In the genomic region with DNA sequence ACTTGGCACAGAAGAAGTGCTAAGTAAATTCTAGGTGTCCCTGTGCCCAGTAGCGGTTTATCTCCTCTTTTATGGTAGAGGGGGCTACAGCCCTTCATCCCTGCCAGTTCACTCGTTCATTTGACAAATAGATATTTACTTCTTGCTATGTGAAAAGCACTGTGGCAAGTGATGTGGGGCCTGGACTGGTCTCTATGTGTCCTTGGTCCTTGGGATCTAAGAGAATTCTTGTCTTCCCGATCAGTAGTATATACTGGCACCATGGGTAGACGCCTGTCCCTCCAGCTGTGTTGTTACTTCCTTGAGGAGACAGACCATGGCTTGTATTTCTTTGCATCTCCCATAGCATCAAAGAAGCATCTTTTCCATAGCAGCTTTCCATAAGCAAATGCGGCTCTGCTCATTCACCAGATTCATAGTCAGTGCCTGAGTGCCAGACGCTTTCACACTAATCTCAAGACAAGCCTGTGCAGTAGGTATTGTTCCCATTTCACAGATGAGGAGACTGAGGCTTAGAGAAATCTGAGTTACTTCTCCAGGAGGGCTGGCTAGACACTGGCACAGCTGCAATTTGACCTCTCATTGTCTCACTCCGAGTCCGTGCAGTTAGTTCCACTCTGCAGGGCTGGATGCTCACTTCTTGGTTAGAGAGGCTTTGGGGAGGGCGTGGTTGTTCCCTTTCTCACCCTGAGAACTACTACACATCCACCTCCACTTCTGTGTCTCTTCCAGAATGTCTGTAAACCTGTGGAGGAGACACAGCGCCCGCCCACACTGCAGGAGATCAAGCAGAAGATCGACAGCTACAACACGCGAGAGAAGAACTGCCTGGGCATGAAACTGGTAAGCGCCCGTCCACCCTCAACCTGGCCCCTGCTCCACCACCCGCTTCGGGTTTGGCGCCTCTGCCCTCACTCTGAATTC, we compare ENCODE assay signal across 9 cellular contexts. TPM values are rescaled to one million over a fixed set of nuclear protein-coding genes. Genes with fewer than 3 reads are reported as not detected.
DNase-seq lines count a peak whose midpoint lies in the region; ATAC-seq and TF ChIP-seq lines count a peak whose summit lies in the region.
"Had no signal": no experiment of that assay in that cellular context is flagged by ENCODE, and none has a peak within 500 bp of the region (broad histone marks: within the 10 kb centered on the region; RNA-seq: fewer than 3 reads in every experiment).

No MANE protein-coding gene starts in this region.

- no peaks in the 10 kb centered on the region for H3K27me3 ChIP-seq in stomach

- no peak for TF ChIP-seq EP300 in stomach (IDR thresholded peaks at IDR 0.05)

- H3K36me3 ChIP-seq in stomach, result peaks cover 28 to 53% (median 48%) of the 10 kb centered on the region in 4 donors

- H3K27ac Mint-ChIP-seq in activated CD4-positive, alpha-beta T cell treated with anti-CD3 and anti-CD28 coated beads for 36 hours, result peak overlapping the region; percentile 99
- peak overlapping the region; percentile 100 for H3K27ac Mint-ChIP-seq in activated T-helper 17 cell treated with anti-CD3 and anti-CD28 coated beads, Interleukin-2, amount 50 U/mL, for 72 hours
- peak overlapping the region; percentile 48 for H3K27ac Mint-ChIP-seq in mesothelial cell of epicardium
- no peak overlapping the region for H3K27ac Mint-ChIP-seq in Calu3 (ENCODE audit: unreplicated experiment)

- peak; percentile 82 for DNase-seq in activated CD4-positive, alpha-beta T cell treated with anti-CD3 and anti-CD28 coated beads for 36 hours
- no peak for DNase-seq in activated CD4-positive, alpha-beta T cell treated with anti-CD3 and anti-CD28 coated beads for 1 hour
- DNase-seq in mesothelial cell of epicardium (ENCODE audit: low spot score in 2 of 2, unreplicated experiment in 2 of 2) (no peak), stomach (no peak), Calu3 (no peak), GM10248 (ENCODE audit: extremely low spot score) (no peak)

- CTCF ChIA-PET in activated CD4-positive, alpha-beta T cell treated with anti-CD3 and anti-CD28 coated beads for 36 hours (lab: Charles Lee), result interaction anchor here (0.5 to 27.5 kb wide), 33 partner anchors 8 to 821 kb away, joined by 3 to 621 read pairs (median 5); a partner anchor contains a TSS
- CTCF ChIA-PET in Calu3 (lab: Charles Lee), result interaction anchor here (0.9 to 3.2 kb wide), 10 partner anchors 14 to 104 kb away, joined by 3 to 26 read pairs (median 6); a partner anchor contains a TSS
- CTCF ChIA-PET in GM10248 (lab: Yijun Ruan, JAX), result interaction anchor here (0.6 to 15.2 kb wide), 39 partner anchors 8 to 223 kb away, joined by 3 to 191 read pairs (median 8); a partner anchor contains a TSS

- POLR2A ChIA-PET in activated CD4-positive, alpha-beta T cell treated with anti-CD3 and anti-CD28 coated beads for 36 hours (lab: Charles Lee), result interaction anchor here (0.5 to 4.9 kb wide), 10 partner anchors 12 to 112 kb away, joined by 3 to 51 read pairs (median 6); a partner anchor contains a TSS
- POLR2A ChIA-PET in GM10248 (lab: Yijun Ruan, JAX), result interaction anchor here (0.6 kb wide), 1 partner anchor 40 kb away, joined by 5 read pairs; no protein-coding TSS in a partner anchor

- no peaks in the 10 kb centered on the region for H3K9me3 ChIP-seq in stomach

- peaks cover 85% of the 10 kb centered on the region for H3K36me3 Mint-ChIP-seq in activated CD4-positive, alpha-beta T cell treated with anti-CD3 and anti-CD28 coated beads for 36 hours (ENCODE audit: low read depth)
- H3K36me3 Mint-ChIP-seq in activated T-helper 17 cell treated with anti-CD3 and anti-CD28 coated beads, Interleukin-2, amount 50 U/mL, for 72 hours (ENCODE audit: low read depth), result peaks cover 100% of the 10 kb centered on the region
- H3K36me3 Mint-ChIP-seq in mesothelial cell of epicardium (no peaks in the 10 kb centered on the region), Calu3 (ENCODE audit: insufficient read depth, unreplicated experiment) (peaks cover 5% of the 10 kb centered on the region)

- H3K4me3 Mint-ChIP-seq in activated CD4-positive, alpha-beta T cell treated with anti-CD3 and anti-CD28 coated beads for 36 hours, result peak overlapping the region; percentile 65
- peak overlapping the region; percentile 84 for H3K4me3 Mint-ChIP-seq in activated T-helper 17 cell treated with anti-CD3 and anti-CD28 coated beads, Interleukin-2, amount 50 U/mL, for 72 hours
- H3K4me3 Mint-ChIP-seq in mesothelial cell of epicardium (no peak overlapping the region), Calu3 (ENCODE audit: low read depth, unreplicated experiment) (no peak overlapping the region)

- H3K4me1 ChIP-seq in stomach, result peaks cover 0 to 71% (median 23%) of the 10 kb centered on the region in 4 donors

- no peaks in the 10 kb centered on the region for H3K9me3 Mint-ChIP-seq in activated CD4-positive, alpha-beta T cell treated with anti-CD3 and anti-CD28 coated beads for 36 hours (ENCODE audit: low read depth)
- no peaks in the 10 kb centered on the region for H3K9me3 Mint-ChIP-seq in activated T-helper 17 cell treated with anti-CD3 and anti-CD28 coated beads, Interleukin-2, amount 50 U/mL, for 72 hours
- H3K9me3 Mint-ChIP-seq in mesothelial cell of epicardium (no peaks in the 10 kb centered on the region), Calu3 (ENCODE audit: low read depth, unreplicated experiment) (no peaks in the 10 kb centered on the region)

- no peak overlapping the region for H3K4me3 ChIP-seq in stomach
- H3K4me3 ChIP-seq: lung had no signal

- H3K27ac ChIP-seq in stomach, result peak overlapping the region in 3 of 5 donors; percentile 60 to 83 (median 62)

- intact Hi-C loops in activated CD4-positive, alpha-beta T cell treated with anti-CD3 and anti-CD28 coated beads for 36 hours (cut with DNase I, micrococcal nuclease), result loop anchor here (1.0 to 5.0 kb wide), 7 partner anchors 26 to 110 kb away; a partner anchor contains a TSS
- intact Hi-C loops in stomach (cut with DNase I; ENCODE audit: low total_unique reads) (loop anchor here (5.0 kb wide), 2 partner anchors 35 to 90 kb away; no protein-coding TSS in a partner anchor), Calu3 (cut with micrococcal nuclease; ENCODE audit: unreplicated experiment) (loop anchor here (1.0 to 5.0 kb wide), 4 partner anchors 37 to 105 kb away; no protein-coding TSS in a partner anchor)

- no TSS peak for BruUV-seq in Calu3 (replicated peaks; lab: Mats Ljungman, UMichigan)

- TF ChIP-seq CTCF in mesothelial cell of epicardium (IDR thresholded peaks at IDR 0.05; ENCODE audit: unreplicated experiment) (no peak), stomach (IDR thresholded peaks at IDR 0.05) (no peak), Calu3 (IDR thresholded peaks at IDR 0.05; ENCODE audit: unreplicated experiment) (no peak), GM10248 (IDR thresholded peaks at IDR 0.05; ENCODE audit: control extremely low read depth, extremely low read depth, low read depth, missing control alignments) (no peak)

- peak; percentile 5 for ATAC-seq in activated CD4-positive, alpha-beta T cell treated with anti-CD3 and anti-CD28 coated beads for 36 hours
- peak; percentile 8 for ATAC-seq in activated T-helper 17 cell treated with anti-CD3 and anti-CD28 coated beads, Interleukin-2, amount 50 U/mL, for 72 hours (replicated peaks)
- no peak for ATAC-seq in HG02642 (IDR thresholded peaks at IDR 0.05; ENCODE audit: poor library complexity, unreplicated experiment)

- no peak for TF ChIP-seq POLR2A in stomach (IDR thresholded peaks at IDR 0.05)

- H3K27me3 Mint-ChIP-seq in activated CD4-positive, alpha-beta T cell treated with anti-CD3 and anti-CD28 coated beads for 36 hours, result no peaks in the 10 kb centered on the region
- no peaks in the 10 kb centered on the region for H3K27me3 Mint-ChIP-seq in activated T-helper 17 cell treated with anti-CD3 and anti-CD28 coated beads, Interleukin-2, amount 50 U/mL, for 72 hours
- no peaks in the 10 kb centered on the region for H3K27me3 Mint-ChIP-seq in mesothelial cell of epicardium (ENCODE audit: low read depth)
- H3K27me3 Mint-ChIP-seq in Calu3 (ENCODE audit: unreplicated experiment), result peaks cover 11% of the 10 kb centered on the region

- 65 to 75% (median 72%) methylated on average over 18 to 19 of the region's 19 CpGs for WGBS in stomach, 5 donors

- H3K4me1 Mint-ChIP-seq in activated CD4-positive, alpha-beta T cell treated with anti-CD3 and anti-CD28 coated beads for 36 hours, result peaks cover 87% of the 10 kb centered on the region
- H3K4me1 Mint-ChIP-seq in activated T-helper 17 cell treated with anti-CD3 and anti-CD28 coated beads, Interleukin-2, amount 50 U/mL, for 72 hours, result peaks cover 77% of the 10 kb centered on the region
- H3K4me1 Mint-ChIP-seq in mesothelial cell of epicardium (peaks cover 26% of the 10 kb centered on the region), Calu3 (ENCODE audit: low read depth, unreplicated experiment) (no peaks in the 10 kb centered on the region)

RNA-seq across cellular contexts. Expression of a gene that starts 29.5 kb away (rescaled TPM):
- total RNA-seq in activated CD4-positive, alpha-beta T cell treated with anti-CD3 and anti-CD28 coated beads for 36 hours, result 100 to 1,000 TPM in 1 of 2 experiments, 10 to 100 TPM in 1; 91.2 to 100 TPM
- total RNA-seq in activated T-helper 17 cell treated with anti-CD3 and anti-CD28 coated beads, Interleukin-2, amount 50 U/mL, for 72 hours, result 10 to 100 TPM; 63.4 to 64.9 TPM
- 49.6 to 53.3 TPM (median 52.3 TPM) in 3 replicates for total RNA-seq in mesothelial cell of epicardium
- total RNA-seq in stomach, result 100 to 1,000 TPM in 1 of 5 donors, 10 to 100 TPM in 4; 16.9 to 130 (median 39.8) TPM
- 10 to 100 TPM; 48.7 to 55.8 (median 48.9) TPM for polyA plus RNA-seq in stomach
- 41.8 and 45.1 TPM in 2 replicates for total RNA-seq in Calu3 (2022)

RNA-seq across cellular contexts. Expression of a gene that starts 52.5 kb away (rescaled TPM):
- 1 to 10 TPM; 8.3 to 8.7 TPM for total RNA-seq in activated CD4-positive, alpha-beta T cell treated with anti-CD3 and anti-CD28 coated beads for 36 hours
- total RNA-seq in activated T-helper 17 cell treated with anti-CD3 and anti-CD28 coated beads, Interleukin-2, amount 50 U/mL, for 72 hours, result 10 to 100 TPM in 1 of 2 donors, 1 to 10 TPM in 1; 9.3 to 12.3 TPM
- total RNA-seq in mesothelial cell of epicardium (3.3 to 4.6 TPM (median 4.1 TPM) in 3 replicates), stomach (10 to 100 TPM in 1 of 5 donors, 1 to 10 TPM in 3, not detected in 1; 1.2 to 21.9 (median 4.7) TPM), Calu3 (2022) (7.6 and 8.0 TPM in 2 replicates)
- polyA plus RNA-seq in stomach, result 1 to 10 TPM; 1.5 to 3.2 (median 2.1) TPM

Comparison
In these comparisons a context has a peak if more than half of its experiments do, and no peak if none do; other contexts are left out.
1. H3K4me3 Mint-ChIP-seq: peak in activated CD4-positive, alpha-beta T cell treated with anti-CD3 and anti-CD28 coated beads for 36 hours (single experiment) and activated T-helper 17 cell treated with anti-CD3 and anti-CD28 coated beads, Interleukin-2, amount 50 U/mL, for 72 hours (single experiment); none in mesothelial cell of epicardium (single experiment) and Calu3 (single experiment).